In genomic region chr19:12346896-12347295, GRCh38 we compare ENCODE assay signal across 1 cellular context.
TF ChIP-seq lines count a peak whose summit lies in the region.

No MANE protein-coding gene starts in this region.

TF ChIP-seq in H1, 55 proteins besides CTCF, POLR2A, EP300 and RAD21:
- TF ChIP-seq SUZ12 (IDR thresholded peaks at IDR 0.05; ENCODE audit: low read length) = no peak
